ENCODE assay signal across 8 cellular contexts in genomic region chr17:42555122-42555622, GRCh38. TPM values are rescaled to one million over a fixed set of nuclear protein-coding genes. Genes with fewer than 3 reads are reported as not detected.
DNase-seq lines count a peak whose midpoint lies in the region; ATAC-seq and TF ChIP-seq lines count a peak whose summit lies in the region.

No MANE protein-coding gene starts in this region.

- WGBS in esophagus squamous epithelium, 2 donors = 25 to 56% methylated on average over 2 to 4 of the region's 4 CpGs

- peak overlapping the region; percentile 87 for H3K9ac ChIP-seq in ES-I3 (ENCODE audit: low read depth, low read length)
- peak overlapping the region; percentile 77 for H3K9ac ChIP-seq in parathyroid adenoma

- H3K4me1 ChIP-seq in ES-I3 (ENCODE audit: insufficient read depth, low read length) (no peaks in the 10 kb centered on the region; the same call in 1 of the 2 replicates), SJSA1 (replicated peaks) (peaks cover 6% of the 10 kb centered on the region), esophagus squamous epithelium (peaks cover 7 to 52% (median 24%) of the 10 kb centered on the region in 3 donors), parathyroid adenoma (peaks cover 4% of the 10 kb centered on the region)

- ATAC-seq in left colon = no peak

- H3K27ac ChIP-seq in SJSA1 (peak overlapping the region; percentile 35), esophagus squamous epithelium (peak overlapping the region; percentile 87 to 96 (median 92)), parathyroid adenoma (peak overlapping the region; percentile 89)

- H3K4me3 ChIP-seq in SJSA1 = peak overlapping the region; percentile 81
- peak overlapping the region; percentile 68 to 87 (median 78) for H3K4me3 ChIP-seq in esophagus squamous epithelium
- peak overlapping the region; percentile 96 for H3K4me3 ChIP-seq in parathyroid adenoma (ENCODE audit: low read depth, low read length)

- DNase-seq in SJSA1 (ENCODE audit: low read depth in 1 of 2, low spot score in 2 of 2) (no peak), esophagus squamous epithelium (lab: John Stamatoyannopoulos, UW) (no peak), SW 1271 (lab: John Stamatoyannopoulos, UW) (no peak), NCI-H446 (lab: John Stamatoyannopoulos, UW) (no peak), left colon (no peak), HT-29 (ENCODE audit: low spot score) (no peak)

- TF ChIP-seq CTCF in esophagus squamous epithelium (IDR thresholded peaks at IDR 0.05) (no peak), parathyroid adenoma (IDR thresholded peaks at IDR 0.05) (no peak)

- H3K27me3 ChIP-seq in SJSA1 (replicated peaks) (no peaks in the 10 kb centered on the region), esophagus squamous epithelium (no peaks in the 10 kb centered on the region), parathyroid adenoma (ENCODE audit: control insufficient read depth, insufficient read depth, low read length) (no peaks in the 10 kb centered on the region)

- H2AFZ ChIP-seq in parathyroid adenoma = peak overlapping the region; percentile 96

- H3K79me2 ChIP-seq in parathyroid adenoma = peaks cover 4% of the 10 kb centered on the region

- intact Hi-C loops in esophagus squamous epithelium (cut with DNase I) = no loop called here
- intact Hi-C loops in left colon (cut with DNase I, micrococcal nuclease) = no loop called here

- no peaks in the 10 kb centered on the region for H3K9me3 ChIP-seq in ES-I3 (ENCODE audit: control insufficient read depth, insufficient read depth, low read length)
- no peaks in the 10 kb centered on the region for H3K9me3 ChIP-seq in SJSA1 (replicated peaks)
- H3K9me3 ChIP-seq in esophagus squamous epithelium = no peaks in the 10 kb centered on the region
- H3K9me3 ChIP-seq in parathyroid adenoma (ENCODE audit: control insufficient read depth, low read length) = no peaks in the 10 kb centered on the region

- peak overlapping the region; percentile 97 for H3K4me2 ChIP-seq in parathyroid adenoma (ENCODE audit: low read length)

- H3K36me3 ChIP-seq in ES-I3 (ENCODE audit: insufficient read depth, low read length) = no peaks in the 10 kb centered on the region
- peaks cover 6% of the 10 kb centered on the region; the same call in 1 of the 2 replicates for H3K36me3 ChIP-seq in SJSA1
- peaks cover 0 to 7% (median 0%) of the 10 kb centered on the region in 3 donors for H3K36me3 ChIP-seq in esophagus squamous epithelium
- no peaks in the 10 kb centered on the region for H3K36me3 ChIP-seq in parathyroid adenoma (ENCODE audit: control insufficient read depth, insufficient read depth, low read length)

- TF ChIP-seq POLR2A in esophagus squamous epithelium (IDR thresholded peaks at IDR 0.05) = no peak

RNA-seq across cellular contexts. Expression of gene HSD17B1, which starts 2.4 kb away (rescaled TPM):
- 0.13 and 1.5 TPM in 2 replicates for total RNA-seq in SJSA1 (2014; rRNA removed; shearing (Covaris generic))
- total RNA-seq in esophagus squamous epithelium = 10 to 100 TPM in 1 of 4 donors, 1 to 10 TPM in 3; 3.0 to 11.8 (median 6.6) TPM
- under 1 TPM; 0.85 to 0.98 TPM for total RNA-seq in left colon
- 0.91 and 1.7 TPM in 2 replicates for total RNA-seq in HT-29 (2014; rRNA removed; shearing (Covaris generic))

RNA-seq across cellular contexts. Expression of gene COASY, which starts 6.8 kb away (rescaled TPM):
- 10.2 and 15.4 TPM in 2 replicates for total RNA-seq in SJSA1 (2014; rRNA removed; shearing (Covaris generic))
- 10 to 100 TPM; 34.1 to 52.2 (median 46.5) TPM for total RNA-seq in esophagus squamous epithelium
- 100 to 1,000 TPM in 1 of 2 donors, 10 to 100 TPM in 1; 92.6 to 122 TPM for total RNA-seq in left colon
- 82.1 and 103 TPM in 2 replicates for total RNA-seq in HT-29 (2014; rRNA removed; shearing (Covaris generic))

RNA-seq across cellular contexts. Expression of gene MLX, which starts 11.7 kb away (rescaled TPM):
- total RNA-seq in SJSA1 (2014; rRNA removed; shearing (Covaris generic)) = 20.1 and 35.0 TPM in 2 replicates
- 10 to 100 TPM; 34.0 to 47.9 (median 39.9) TPM for total RNA-seq in esophagus squamous epithelium
- total RNA-seq in left colon = 10 to 100 TPM; 95.1 to 98.8 TPM
- 55.9 and 63.1 TPM in 2 replicates for total RNA-seq in HT-29 (2014; rRNA removed; shearing (Covaris generic))

RNA-seq across cellular contexts. Expression of gene NAGLU, which starts 19.1 kb away (rescaled TPM):
- 16.2 and 26.8 TPM in 2 replicates for total RNA-seq in SJSA1 (2014; rRNA removed; shearing (Covaris generic))
- total RNA-seq in esophagus squamous epithelium = 10 to 100 TPM; 19.2 to 39.0 (median 26.5) TPM
- total RNA-seq in left colon = 10 to 100 TPM; 36.5 to 45.9 TPM
- 54.9 and 65.5 TPM in 2 replicates for total RNA-seq in HT-29 (2014; rRNA removed; shearing (Covaris generic))

RNA-seq across cellular contexts. Expression of gene PSMC3IP, which starts 22.4 kb away (rescaled TPM):
- total RNA-seq in SJSA1 (2014; rRNA removed; shearing (Covaris generic)) = 18.4 and 22.3 TPM in 2 replicates
- total RNA-seq in esophagus squamous epithelium (1 to 10 TPM in 3 of 4 donors, under 1 TPM in 1; 0.61 to 4.8 (median 2.8) TPM), left colon (1 to 10 TPM; 1.6 to 2.2 TPM)
- total RNA-seq in HT-29 (2014; rRNA removed; shearing (Covaris generic)) = 12.4 and 16.0 TPM in 2 replicates

Comparison
In these comparisons a context has a peak if more than half of its experiments do, and no peak if none do; other contexts are left out.
1. H3K27ac ChIP-seq: peak in every context shown above with its lines; median percentile 92 in esophagus squamous epithelium; 89 in parathyroid adenoma; 35 in SJSA1.